18 cellular contexts compared by ENCODE assay signal in genomic region chr4:79284893-79285292, GRCh38. TPM values are rescaled to one million over a fixed set of nuclear protein-coding genes. Genes with fewer than 3 reads are reported as not detected.
"Had no signal": no experiment of that assay in that cellular context is flagged by ENCODE, and none has a peak within 500 bp of the region (broad histone marks: within the 10 kb centered on the region; RNA-seq: fewer than 3 reads in every experiment).

No MANE protein-coding gene starts in this region.

- H3K27ac ChIP-seq: breast epithelium, heart right ventricle, left lung, ovary, sigmoid colon, spleen had no signal

- H3K27me3 ChIP-seq: breast epithelium, gastroesophageal sphincter, heart right ventricle, left lung, ovary, sigmoid colon, spleen had no signal

- H3K4me3 ChIP-seq: breast epithelium, gastroesophageal sphincter, heart right ventricle, left lung, ovary, sigmoid colon, spleen had no signal

- H3K36me3 ChIP-seq: breast epithelium, gastroesophageal sphincter, heart right ventricle, left lung, ovary, sigmoid colon, spleen had no signal

- H3K9me3 ChIP-seq: breast epithelium, gastroesophageal sphincter, heart right ventricle, left lung, ovary, sigmoid colon, spleen had no signal

- DNase-seq: activated B cell treated with CpG ODN at 0.5 μM for 24 hours; activated CD4-positive, alpha-beta T cell treated with anti-CD3 and anti-CD28 coated beads for 48 hours; activated CD8-positive, alpha-beta T cell treated with anti-CD3 and anti-CD28 coated beads for 36 hours; activated gamma-delta T cell treated with Interleukin-2 at 50 U/mL for 16 hours; activated naive CD8-positive, alpha-beta T cell treated with anti-CD3 and anti-CD28 coated beads for 36 hours; activated T-cell treated with anti-CD3 and anti-CD28 coated beads, Interleukin-2, amount 50 U/mL, for 48 hours; cerebellar nuclear complex; effector CD8-positive, alpha-beta T cell; heart right ventricle; left lung; mammary epithelial cell; naive B cell; ovary; sigmoid colon; spleen; stimulated activated naive CD8-positive, alpha-beta T cell treated with anti-CD3 and anti-CD28 coated beads, Interleukin-15, amount 100 ng/mL, for 72 hours had no signal

RNA-seq across cellular contexts. Expression of gene NAA11, which starts 41.0 kb away (rescaled TPM):
- polyA plus RNA-seq: heart right ventricle, mammary epithelial cell, ovary, sigmoid colon, spleen had no signal
